8 cellular contexts compared by ENCODE assay signal in the genomic region with DNA sequence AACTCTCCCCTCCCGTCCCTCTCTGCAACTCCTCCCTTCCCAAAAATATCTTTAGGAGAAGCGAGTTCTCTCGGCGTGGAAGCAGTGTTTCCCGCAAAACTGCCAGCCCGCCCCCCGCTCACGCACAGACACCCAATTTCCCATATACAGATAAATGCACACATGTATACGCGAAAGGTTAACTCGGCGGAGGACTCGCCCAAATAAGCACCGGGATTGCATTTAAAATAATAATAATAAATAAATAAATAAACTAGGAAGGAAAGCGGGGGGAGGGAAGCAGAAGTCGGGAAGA.
DNase-seq lines count a peak whose midpoint lies in the region; ATAC-seq and FAIRE-seq lines count a peak whose summit lies in the region.

No MANE protein-coding gene starts in this region.

- 0 to 1% (median 1%) methylated on average over 16 of the region's 16 CpGs for WGBS in small intestine, 3 donors

- ATAC-seq in natural killer cell treated with Interleukin-12 subunit alpha and Interleukin-12 subunit beta and Interleukin-15 and Interleukin-18, amount 100 ng/mL, for 72 hours = no peak

- H3K4me3 Mint-ChIP-seq in natural killer cell treated with Interleukin-12 subunit alpha and Interleukin-12 subunit beta and Interleukin-15 and Interleukin-18, amount 100 ng/mL, for 72 hours = peak overlapping the region; percentile 87

- DNase-seq in MG63 (no peak), small intestine (no peak), dermis blood vessel endothelial cell (no peak), H4 (ENCODE audit: low spot score) (no peak), HPDE6-E6E7 (ENCODE audit: extremely low spot score) (no peak)
- no peak for DNase-seq in effector memory CD4-positive, alpha-beta T cell
- no peak for DNase-seq in natural killer cell treated with Interleukin-12 subunit alpha and Interleukin-12 subunit beta and Interleukin-15 and Interleukin-18, amount 100 ng/mL, for 72 hours (ENCODE audit: low spot score)

- H3K36me3 ChIP-seq in BLaER1 (peaks cover 11% of the 10 kb centered on the region), MG63 (no peaks in the 10 kb centered on the region; the same call in 1 of the 2 replicates), small intestine (ENCODE audit: control insufficient read depth in 2 of 2, insufficient read depth in 2 of 2, low read length in 2 of 2) (no peaks in the 10 kb centered on the region)
- H3K36me3 ChIP-seq in effector memory CD4-positive, alpha-beta T cell (ENCODE audit: control insufficient read depth, insufficient read depth, low read length) = peaks cover 5% of the 10 kb centered on the region

- H3K36me3 Mint-ChIP-seq in natural killer cell treated with Interleukin-12 subunit alpha and Interleukin-12 subunit beta and Interleukin-15 and Interleukin-18, amount 100 ng/mL, for 72 hours = peaks cover 13% of the 10 kb centered on the region

- H3K9me3 ChIP-seq in BLaER1 (peaks cover 21% of the 10 kb centered on the region), MG63 (no peaks in the 10 kb centered on the region), small intestine (ENCODE audit: control insufficient read depth, low read depth) (no peaks in the 10 kb centered on the region)
- no peaks in the 10 kb centered on the region for H3K9me3 ChIP-seq in effector memory CD4-positive, alpha-beta T cell (ENCODE audit: control insufficient read depth, low read length)

- H3K27ac Mint-ChIP-seq in natural killer cell treated with Interleukin-12 subunit alpha and Interleukin-12 subunit beta and Interleukin-15 and Interleukin-18, amount 100 ng/mL, for 72 hours = peak overlapping the region; percentile 71 to 85

- H3K4me1 ChIP-seq in BLaER1 (no peaks in the 10 kb centered on the region), small intestine (ENCODE audit: control insufficient read depth in 2 of 2, insufficient read depth in 1 of 2, low read depth in 1 of 2, low read length in 1 of 2) (peaks cover 0 to 3% of the 10 kb centered on the region in 2 donors)
- peaks cover 6% of the 10 kb centered on the region for H3K4me1 ChIP-seq in effector memory CD4-positive, alpha-beta T cell (ENCODE audit: control insufficient read depth, insufficient read depth, low read length, poor library complexity, severe bottlenecking)

- H3K4me3 ChIP-seq in BLaER1 (peak overlapping the region; percentile 49), MG63 (peak overlapping the region; percentile 46), small intestine (ENCODE audit: low read depth in 1 of 2, low read length in 2 of 2) (peak overlapping the region in 1 of 2 donors; percentile 87)
- peak overlapping the region; percentile 72 for H3K4me3 ChIP-seq in effector memory CD4-positive, alpha-beta T cell (ENCODE audit: insufficient read depth, low read depth, low read length, poor library complexity, severe bottlenecking)

- no peaks in the 10 kb centered on the region for H3K9me3 Mint-ChIP-seq in natural killer cell treated with Interleukin-12 subunit alpha and Interleukin-12 subunit beta and Interleukin-15 and Interleukin-18, amount 100 ng/mL, for 72 hours

- no peak overlapping the region for H3K27ac ChIP-seq in BLaER1
- H3K27ac ChIP-seq in effector memory CD4-positive, alpha-beta T cell (ENCODE audit: insufficient read depth, low read length, poor library complexity, severe bottlenecking) = peak overlapping the region; percentile 42
- no peak overlapping the region for H3K27ac ChIP-seq in small intestine (ENCODE audit: low read depth in 1 of 2, low read length in 1 of 2)

- peak overlapping the region; percentile 48 for H3K4me2 ChIP-seq in BLaER1

- no peak overlapping the region for H3K9ac ChIP-seq in BLaER1

- H4K20me1 ChIP-seq in BLaER1 = peaks cover 52% of the 10 kb centered on the region

- no peaks in the 10 kb centered on the region for H3K27me3 Mint-ChIP-seq in natural killer cell treated with Interleukin-12 subunit alpha and Interleukin-12 subunit beta and Interleukin-15 and Interleukin-18, amount 100 ng/mL, for 72 hours

- peaks cover 75% of the 10 kb centered on the region for H3K27me3 ChIP-seq in BLaER1
- H3K27me3 ChIP-seq in MG63 = no peaks in the 10 kb centered on the region
- no peaks in the 10 kb centered on the region for H3K27me3 ChIP-seq in effector memory CD4-positive, alpha-beta T cell (replicated peaks; ENCODE audit: control insufficient read depth, insufficient read depth, low read length, poor library complexity, severe bottlenecking)
- H3K27me3 ChIP-seq in small intestine (ENCODE audit: control insufficient read depth in 2 of 2, insufficient read depth in 2 of 2, low read length in 2 of 2) = no peaks in the 10 kb centered on the region

- no peak for FAIRE-seq in small intestine (lab: Jason Lieb, UNC)

- H3K4me1 Mint-ChIP-seq in natural killer cell treated with Interleukin-12 subunit alpha and Interleukin-12 subunit beta and Interleukin-15 and Interleukin-18, amount 100 ng/mL, for 72 hours (ENCODE audit: low read depth in 2 of 2) = peaks cover 30 to 59% of the 10 kb centered on the region in 2 donors
